ENCODE assay signal across 8 cellular contexts in genomic region chr2:8525582-8526402, GRCh38.
DNase-seq lines count a peak whose midpoint lies in the region; ATAC-seq and TF ChIP-seq lines count a peak whose summit lies in the region.

No MANE protein-coding gene starts in this region.

- no peak for TF ChIP-seq POLR2A in uterus (IDR thresholded peaks at IDR 0.05)

- H3K27ac ChIP-seq in caudate nucleus (ENCODE audit: low read depth, low read length) (no peak overlapping the region), lower lobe of right lung (peak overlapping the region; percentile 56), uterus (no peak overlapping the region)

- H3K36me3 ChIP-seq in lower lobe of right lung (no peaks in the 10 kb centered on the region), uterus (no peaks in the 10 kb centered on the region)

- H3K27me3 ChIP-seq in lower lobe of right lung (ENCODE audit: low read depth): no peaks in the 10 kb centered on the region
- no peaks in the 10 kb centered on the region for H3K27me3 ChIP-seq in uterus

- DNase-seq in DMS153 treated with DMSO at 0.1 percent for 48 hours (lab: John Stamatoyannopoulos, UW; ENCODE audit: unreplicated experiment) (peak; percentile 96), NCI-H748 treated with DMSO at 0.1 percent for 48 hours (lab: John Stamatoyannopoulos, UW) (peak; percentile 100), caudate nucleus (lab: John Stamatoyannopoulos, UW) (peak in 44 of 61 donors; percentile 8 to 74 (median 34)), lower lobe of right lung (peak; percentile 96), uterus (peak; percentile 32 to 53), foreskin fibroblast (no peak)

- peaks cover 27% of the 10 kb centered on the region for H3K4me1 ChIP-seq in lower lobe of right lung
- H3K4me1 ChIP-seq in uterus: no peaks in the 10 kb centered on the region

- TF ChIP-seq CTCF in lower lobe of right lung (IDR thresholded peaks at IDR 0.05) (peak; percentile 45), uterus (IDR thresholded peaks at IDR 0.05) (no peak), foreskin fibroblast (IDR thresholded peaks at IDR 0.05; ENCODE audit: low read depth, low read length) (no peak)

- no peaks in the 10 kb centered on the region for H3K9me3 ChIP-seq in lower lobe of right lung
- H3K9me3 ChIP-seq in uterus: no peaks in the 10 kb centered on the region

- no peak overlapping the region for H3K4me3 ChIP-seq in lower lobe of right lung
- H3K4me3 ChIP-seq in uterus: no peak overlapping the region
- no peak overlapping the region for H3K4me3 ChIP-seq in foreskin fibroblast (ENCODE audit: low read depth in 1 of 2, low read length in 2 of 2)

- ATAC-seq in GM19455 (IDR thresholded peaks at IDR 0.05; ENCODE audit: unreplicated experiment) (peak; percentile 65), HG03442 (IDR thresholded peaks at IDR 0.05; ENCODE audit: unreplicated experiment) (peak; percentile 78), lower lobe of right lung (peak; percentile 94 to 95)

- intact Hi-C loops in lower lobe of right lung (cut with DNase I): no loop called here
- intact Hi-C loops in uterus (cut with DNase I; ENCODE audit: low total_unique reads): no loop called here

Comparison
In these comparisons a context has a peak if more than half of its experiments do, and no peak if none do; other contexts are left out.
1. DNase-seq: peak in DMS153 treated with DMSO at 0.1 percent for 48 hours (single experiment), NCI-H748 treated with DMSO at 0.1 percent for 48 hours (single experiment), caudate nucleus (44 of 61), lower lobe of right lung (single experiment) and uterus (2 of 2); none in foreskin fibroblast (0 of 2).
2. Peak in every context shown above with its lines, with median percentiles within 50 percentile points of each other: ATAC-seq.